11 cellular contexts compared by ENCODE assay signal in the genomic region with DNA sequence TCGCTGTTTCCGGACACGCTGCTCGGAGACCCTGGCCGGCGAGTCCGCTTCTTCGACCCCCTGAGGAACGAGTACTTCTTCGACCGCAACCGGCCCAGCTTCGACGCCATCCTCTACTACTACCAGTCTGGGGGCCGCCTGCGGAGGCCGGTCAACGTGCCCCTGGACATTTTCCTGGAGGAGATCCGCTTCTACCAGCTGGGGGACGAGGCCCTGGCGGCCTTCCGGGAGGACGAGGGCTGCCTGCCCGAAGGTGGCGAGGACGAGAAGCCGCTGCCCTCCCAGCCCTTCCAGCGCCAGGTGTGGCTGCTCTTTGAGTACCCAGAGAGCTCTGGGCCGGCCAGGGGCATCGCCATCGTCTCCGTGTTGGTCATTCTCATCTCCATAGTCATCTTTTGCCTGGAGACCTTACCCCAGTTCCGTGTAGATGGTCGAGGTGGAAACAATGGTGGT.
A peak's percentile ranks its signal among the peaks of the same experiment; 100 is the strongest.
DNase-seq lines count a peak whose midpoint lies in the region; ATAC-seq and TF ChIP-seq lines count a peak whose summit lies in the region.
"Had no signal": no experiment of that assay in that cellular context is flagged by ENCODE, and none has a peak within 500 bp of the region (broad histone marks: within the 10 kb centered on the region; RNA-seq: fewer than 3 reads in every experiment).

No MANE protein-coding gene starts in this region.

- POLR2A ChIA-PET in CD8-positive, alpha-beta T cell (lab: Charles Lee): no interaction called here

- TF ChIP-seq CTCF in CD8-positive, alpha-beta T cell (IDR thresholded peaks at IDR 0.05): no peak
- no peak for TF ChIP-seq CTCF in endothelial cell (IDR thresholded peaks at IDR 0.05; ENCODE audit: unreplicated experiment)
- no peak for TF ChIP-seq CTCF in psoas muscle (IDR thresholded peaks at IDR 0.05)

- WGBS in HUES64: 36% methylated on average over 34 of the region's 34 CpGs
- WGBS in psoas muscle, 3 donors: 19 to 21% (median 21%) methylated on average over 34 of the region's 34 CpGs

- no peak for DNase-seq in CD8-positive, alpha-beta T cell
- DNase-seq in endothelial cell (ENCODE audit: low spot score) (no peak), psoas muscle (no peak), substantia nigra (lab: John Stamatoyannopoulos, UW) (no peak)
- DNase-seq: central memory CD4-positive, alpha-beta T cell; foreskin melanocyte; KG1; NCI-H2171 treated with DMSO at 0.1 percent for 48 hours had no signal

- H3K9ac ChIP-seq in HUES64 (ENCODE audit: low read depth, low read length): no peak overlapping the region; the same call in 1 of the 2 replicates

- no peaks in the 10 kb centered on the region for H3K9me3 Mint-ChIP-seq in CD8-positive, alpha-beta T cell
- H3K9me3 Mint-ChIP-seq in endothelial cell (ENCODE audit: unreplicated experiment): no peaks in the 10 kb centered on the region

- no peak overlapping the region for H3K4me3 ChIP-seq in CD8-positive, alpha-beta T cell (ENCODE audit: low read depth, low read length)
- H3K4me3 ChIP-seq in HUES64 (ENCODE audit: low read length): peak overlapping the region; percentile 68
- H3K4me3 ChIP-seq in psoas muscle: peak overlapping the region; percentile 52

- peaks cover 23% of the 10 kb centered on the region for H3K27me3 Mint-ChIP-seq in CD8-positive, alpha-beta T cell (ENCODE audit: low read depth)
- peaks cover 12% of the 10 kb centered on the region for H3K27me3 Mint-ChIP-seq in endothelial cell (ENCODE audit: unreplicated experiment)

- peaks cover 33% of the 10 kb centered on the region for H3K4me1 Mint-ChIP-seq in CD8-positive, alpha-beta T cell (ENCODE audit: low read depth)
- peaks cover 48% of the 10 kb centered on the region for H3K4me1 Mint-ChIP-seq in endothelial cell (ENCODE audit: unreplicated experiment)

- H3K9me3 ChIP-seq in CD8-positive, alpha-beta T cell (ENCODE audit: low read length): no peaks in the 10 kb centered on the region
- H3K9me3 ChIP-seq in HUES64 (ENCODE audit: insufficient read depth, low read depth, low read length): no peaks in the 10 kb centered on the region
- H3K9me3 ChIP-seq in psoas muscle: no peaks in the 10 kb centered on the region

- H3K4me3 Mint-ChIP-seq in CD8-positive, alpha-beta T cell: peak overlapping the region; percentile 15
- peak overlapping the region; percentile 83 for H3K4me3 Mint-ChIP-seq in endothelial cell (ENCODE audit: unreplicated experiment)

- H3K36me3 ChIP-seq in CD8-positive, alpha-beta T cell (ENCODE audit: insufficient read depth, low read length): no peaks in the 10 kb centered on the region
- no peaks in the 10 kb centered on the region for H3K36me3 ChIP-seq in HUES64 (ENCODE audit: insufficient read depth, low read length)
- no peaks in the 10 kb centered on the region for H3K36me3 ChIP-seq in psoas muscle (ENCODE audit: insufficient read depth in 1 of 2, low read depth in 1 of 2)

- CTCF ChIA-PET in CD8-positive, alpha-beta T cell (lab: Charles Lee): no interaction called here

- H3K27me3 ChIP-seq in CD8-positive, alpha-beta T cell (ENCODE audit: insufficient read depth, low read length): no peaks in the 10 kb centered on the region
- H3K27me3 ChIP-seq in HUES64 (ENCODE audit: insufficient read depth, low read length): peaks cover 83% of the 10 kb centered on the region
- peaks cover 5 to 81% (median 19%) of the 10 kb centered on the region in 3 donors for H3K27me3 ChIP-seq in psoas muscle (ENCODE audit: insufficient read depth in 3 of 3, low read length in 2 of 3)

- H3K36me3 Mint-ChIP-seq in CD8-positive, alpha-beta T cell: no peaks in the 10 kb centered on the region
- H3K36me3 Mint-ChIP-seq in endothelial cell (ENCODE audit: low read depth, unreplicated experiment): peaks cover 22% of the 10 kb centered on the region

- ATAC-seq in CD8-positive, alpha-beta T cell: no peak
- no peak for ATAC-seq in psoas muscle
- ATAC-seq in HG02973 (IDR thresholded peaks at IDR 0.05; ENCODE audit: unreplicated experiment): no peak
- ATAC-seq in GM21367 (IDR thresholded peaks at IDR 0.05; ENCODE audit: unreplicated experiment): no peak

- H3K4me1 ChIP-seq in CD8-positive, alpha-beta T cell (ENCODE audit: insufficient read depth, low read length): peaks cover 31% of the 10 kb centered on the region
- H3K4me1 ChIP-seq in HUES64 (ENCODE audit: insufficient read depth, low read length) (peaks cover 4% of the 10 kb centered on the region; the same call in 1 of the 2 replicates), psoas muscle (no peaks in the 10 kb centered on the region)

- H3K27ac ChIP-seq in CD8-positive, alpha-beta T cell (ENCODE audit: low read depth, low read length): no peak overlapping the region
- H3K27ac ChIP-seq in HUES64 (ENCODE audit: low read depth, low read length): no peak overlapping the region
- H3K27ac ChIP-seq in psoas muscle: no peak overlapping the region
- H3K27ac ChIP-seq in substantia nigra (ENCODE audit: low read depth, low read length, poor library complexity, severe bottlenecking): no peak overlapping the region

- no peak overlapping the region for H3K27ac Mint-ChIP-seq in CD8-positive, alpha-beta T cell
- H3K27ac Mint-ChIP-seq in endothelial cell (ENCODE audit: unreplicated experiment): peak overlapping the region; percentile 30

- intact Hi-C loops in CD8-positive, alpha-beta T cell (cut with DNase I, micrococcal nuclease): no loop called here
- intact Hi-C loops in psoas muscle (cut with DNase I): no loop called here
